In the genomic region with DNA sequence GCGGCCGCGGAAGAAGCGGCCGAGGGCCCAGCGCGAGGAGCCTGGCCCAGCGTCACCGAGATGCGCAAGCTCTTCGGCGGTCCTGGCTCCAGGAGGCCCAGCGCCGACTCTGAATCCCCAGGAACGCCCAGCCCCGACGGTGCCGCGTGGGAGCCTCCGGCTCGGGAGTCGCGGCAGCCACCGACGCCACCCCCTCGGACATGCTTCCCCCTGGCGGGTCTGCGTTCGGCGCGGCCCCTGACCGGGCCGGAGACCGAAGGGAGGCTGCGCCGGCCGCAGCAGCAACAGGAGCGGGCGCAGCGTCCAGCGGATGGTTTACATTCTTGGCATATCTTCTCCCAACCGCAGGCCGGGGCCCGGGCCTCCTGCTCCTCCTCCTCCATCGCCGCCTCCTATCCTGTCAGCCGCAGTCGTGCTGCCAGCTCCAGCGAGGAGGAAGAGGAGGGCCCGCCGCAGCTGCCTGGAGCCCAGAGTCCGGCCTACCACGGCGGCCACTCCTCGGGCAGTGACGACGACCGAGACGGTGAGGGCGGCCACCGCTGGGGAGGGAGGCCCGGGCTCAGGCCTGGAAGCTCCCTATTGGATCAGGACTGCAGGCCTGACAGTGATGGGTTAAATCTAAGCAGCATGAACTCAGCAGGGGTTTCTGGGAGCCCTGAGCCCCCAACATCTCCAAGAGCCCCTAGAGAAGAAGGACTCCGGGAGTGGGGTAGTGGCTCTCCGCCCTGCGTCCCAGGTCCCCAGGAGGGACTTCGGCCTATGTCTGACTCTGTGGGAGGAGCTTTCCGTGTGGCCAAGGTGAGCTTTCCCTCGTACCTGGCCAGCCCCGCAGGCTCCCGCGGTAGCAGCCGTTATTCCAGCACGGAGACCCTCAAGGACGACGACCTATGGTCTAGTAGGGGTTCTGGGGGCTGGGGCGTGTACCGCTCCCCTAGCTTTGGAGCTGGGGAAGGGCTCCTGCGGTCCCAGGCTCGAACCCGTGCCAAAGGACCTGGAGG, we compare ENCODE assay signal across 1 cellular context.
A peak's percentile ranks its signal among the peaks of the same experiment; 100 is the strongest.
TF ChIP-seq lines count a peak whose summit lies in the region.

No MANE protein-coding gene starts in this region.

TF ChIP-seq in HepG2, 621 proteins besides CTCF, POLR2A, EP300 and RAD21 (continued from another document and continues in another):
- TF ChIP-seq, protein P1, sequence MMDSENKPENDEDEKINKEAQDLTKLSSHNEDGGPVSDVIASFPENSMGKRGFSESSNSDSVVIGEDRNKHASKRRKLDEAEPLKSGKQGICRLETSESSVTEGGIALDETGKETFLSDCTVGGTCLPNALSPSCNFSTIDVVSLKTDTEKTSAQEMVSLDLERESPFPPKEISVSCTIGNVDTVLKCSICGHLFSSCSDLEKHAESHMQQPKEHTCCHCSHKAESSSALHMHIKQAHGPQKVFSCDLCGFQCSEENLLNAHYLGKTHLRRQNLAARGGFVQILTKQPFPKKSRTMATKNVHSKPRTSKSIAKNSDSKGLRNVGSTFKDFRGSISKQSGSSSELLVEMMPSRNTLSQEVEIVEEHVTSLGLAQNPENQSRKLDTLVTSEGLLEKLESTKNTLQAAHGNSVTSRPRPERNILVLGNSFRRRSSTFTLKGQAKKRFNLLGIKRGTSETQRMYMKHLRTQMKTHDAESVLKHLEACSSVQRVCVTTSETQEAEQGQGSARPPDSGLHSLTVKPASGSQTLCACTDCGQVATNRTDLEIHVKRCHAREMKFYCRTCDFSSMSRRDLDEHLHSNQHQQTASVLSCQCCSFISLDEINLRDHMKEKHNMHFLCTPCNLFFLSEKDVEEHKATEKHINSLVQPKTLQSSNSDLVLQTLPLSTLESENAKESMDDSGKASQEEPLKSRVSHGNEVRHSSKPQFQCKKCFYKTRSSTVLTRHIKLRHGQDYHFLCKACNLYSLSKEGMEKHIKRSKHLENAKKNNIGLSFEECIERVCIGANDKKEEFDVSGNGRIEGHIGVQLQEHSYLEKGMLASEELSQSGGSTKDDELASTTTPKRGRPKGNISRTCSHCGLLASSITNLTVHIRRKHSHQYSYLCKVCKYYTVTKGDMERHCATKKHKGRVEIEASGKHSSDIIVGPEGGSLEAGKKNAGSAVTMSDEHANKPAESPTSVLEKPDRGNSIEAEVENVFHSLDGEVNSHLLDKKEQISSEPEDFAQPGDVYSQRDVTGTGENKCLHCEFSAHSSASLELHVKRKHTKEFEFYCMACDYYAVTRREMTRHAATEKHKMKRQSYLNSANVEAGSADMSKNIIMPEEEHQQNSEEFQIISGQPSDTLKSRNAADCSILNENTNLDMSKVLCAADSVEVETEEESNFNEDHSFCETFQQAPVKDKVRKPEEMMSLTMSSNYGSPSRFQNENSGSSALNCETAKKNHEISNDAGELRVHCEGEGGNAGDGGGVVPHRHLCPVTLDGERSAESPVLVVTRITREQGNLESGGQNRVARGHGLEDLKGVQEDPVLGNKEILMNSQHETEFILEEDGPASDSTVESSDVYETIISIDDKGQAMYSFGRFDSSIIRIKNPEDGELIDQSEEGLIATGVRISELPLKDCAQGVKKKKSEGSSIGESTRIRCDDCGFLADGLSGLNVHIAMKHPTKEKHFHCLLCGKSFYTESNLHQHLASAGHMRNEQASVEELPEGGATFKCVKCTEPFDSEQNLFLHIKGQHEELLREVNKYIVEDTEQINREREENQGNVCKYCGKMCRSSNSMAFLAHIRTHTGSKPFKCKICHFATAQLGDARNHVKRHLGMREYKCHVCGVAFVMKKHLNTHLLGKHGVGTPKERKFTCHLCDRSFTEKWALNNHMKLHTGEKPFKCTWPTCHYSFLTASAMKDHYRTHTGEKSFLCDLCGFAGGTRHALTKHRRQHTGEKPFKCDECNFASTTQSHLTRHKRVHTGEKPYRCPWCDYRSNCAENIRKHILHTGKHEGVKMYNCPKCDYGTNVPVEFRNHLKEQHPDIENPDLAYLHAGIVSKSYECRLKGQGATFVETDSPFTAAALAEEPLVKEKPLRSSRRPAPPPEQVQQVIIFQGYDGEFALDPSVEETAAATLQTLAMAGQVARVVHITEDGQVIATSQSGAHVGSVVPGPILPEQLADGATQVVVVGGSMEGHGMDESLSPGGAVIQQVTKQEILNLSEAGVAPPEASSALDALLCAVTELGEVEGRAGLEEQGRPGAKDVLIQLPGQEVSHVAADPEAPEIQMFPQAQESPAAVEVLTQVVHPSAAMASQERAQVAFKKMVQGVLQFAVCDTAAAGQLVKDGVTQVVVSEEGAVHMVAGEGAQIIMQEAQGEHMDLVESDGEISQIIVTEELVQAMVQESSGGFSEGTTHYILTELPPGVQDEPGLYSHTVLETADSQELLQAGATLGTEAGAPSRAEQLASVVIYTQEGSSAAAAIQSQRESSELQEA (CRISPR knock-in tag; IDR thresholded peaks at IDR 0.05; ENCODE audit: not compliant biosample characterization), result peak; percentile 43
- peak; percentile 83 for TF ChIP-seq HNRNPL (IDR thresholded peaks at IDR 0.05; ENCODE audit: low read depth, low read length)
- TF ChIP-seq ZNF569 (CRISPR knock-in tag; IDR thresholded peaks at IDR 0.05; ENCODE audit: borderline replicate concordance), result no peak
- peak; percentile 94; the same call in 1 of the 2 replicates for TF ChIP-seq MZF1 (CRISPR knock-in tag; IDR thresholded peaks at IDR 0.05; ENCODE audit: borderline replicate concordance)
- TF ChIP-seq, protein P2, sequence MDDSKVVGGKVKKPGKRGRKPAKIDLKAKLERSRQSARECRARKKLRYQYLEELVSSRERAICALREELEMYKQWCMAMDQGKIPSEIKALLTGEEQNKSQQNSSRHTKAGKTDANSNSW (CRISPR knock-in tag; IDR thresholded peaks at IDR 0.05; ENCODE audit: borderline replicate concordance), result no peak
- TF ChIP-seq PPARG (CRISPR knock-in tag; conservative IDR thresholded peaks at IDR 0.05), result 0 out of 2 replicates have a peak, but pooled peaks have one; percentile 43
- no peak for TF ChIP-seq RBM22 (optimal IDR thresholded peaks at IDR 0.05; ENCODE audit: low read length)
- peak; percentile 80 for TF ChIP-seq MEF2D (CRISPR knock-in tag; IDR thresholded peaks at IDR 0.05)
- TF ChIP-seq, protein P3, sequence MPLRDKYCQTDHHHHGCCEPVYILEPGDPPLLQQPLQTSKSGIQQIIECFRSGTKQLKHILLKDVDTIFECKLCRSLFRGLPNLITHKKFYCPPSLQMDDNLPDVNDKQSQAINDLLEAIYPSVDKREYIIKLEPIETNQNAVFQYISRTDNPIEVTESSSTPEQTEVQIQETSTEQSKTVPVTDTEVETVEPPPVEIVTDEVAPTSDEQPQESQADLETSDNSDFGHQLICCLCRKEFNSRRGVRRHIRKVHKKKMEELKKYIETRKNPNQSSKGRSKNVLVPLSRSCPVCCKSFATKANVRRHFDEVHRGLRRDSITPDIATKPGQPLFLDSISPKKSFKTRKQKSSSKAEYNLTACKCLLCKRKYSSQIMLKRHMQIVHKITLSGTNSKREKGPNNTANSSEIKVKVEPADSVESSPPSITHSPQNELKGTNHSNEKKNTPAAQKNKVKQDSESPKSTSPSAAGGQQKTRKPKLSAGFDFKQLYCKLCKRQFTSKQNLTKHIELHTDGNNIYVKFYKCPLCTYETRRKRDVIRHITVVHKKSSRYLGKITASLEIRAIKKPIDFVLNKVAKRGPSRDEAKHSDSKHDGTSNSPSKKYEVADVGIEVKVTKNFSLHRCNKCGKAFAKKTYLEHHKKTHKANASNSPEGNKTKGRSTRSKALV (CRISPR knock-in tag; IDR thresholded peaks at IDR 0.05), result peak; percentile 87
- no peak for TF ChIP-seq ZNF432 (CRISPR knock-in tag; IDR thresholded peaks at IDR 0.05; ENCODE audit: borderline replicate concordance)
- TF ChIP-seq ZNF557 (CRISPR knock-in tag; IDR thresholded peaks at IDR 0.05), result no peak
- TF ChIP-seq, protein P4, sequence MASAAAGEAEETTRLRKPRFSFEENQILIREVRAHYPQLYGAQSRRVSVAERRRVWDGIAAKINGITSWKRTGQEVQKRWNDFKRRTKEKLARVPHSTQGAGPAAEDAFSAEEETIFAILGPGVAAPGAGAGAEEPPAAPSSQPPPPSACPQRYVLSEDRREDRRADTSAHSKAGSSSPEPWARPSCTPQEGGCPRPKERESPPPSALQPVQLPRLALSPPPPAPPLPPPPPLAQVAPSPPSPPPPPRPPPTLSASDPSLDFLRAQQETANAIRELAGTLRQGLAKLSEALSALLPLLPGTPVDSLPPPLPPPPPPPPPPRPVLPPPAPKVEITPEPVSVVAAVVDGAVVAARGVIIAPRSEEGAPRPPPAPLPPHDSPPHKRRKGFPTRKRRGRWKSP (CRISPR knock-in tag; IDR thresholded peaks at IDR 0.05), result peak; percentile 92
- TF ChIP-seq, protein P5, sequence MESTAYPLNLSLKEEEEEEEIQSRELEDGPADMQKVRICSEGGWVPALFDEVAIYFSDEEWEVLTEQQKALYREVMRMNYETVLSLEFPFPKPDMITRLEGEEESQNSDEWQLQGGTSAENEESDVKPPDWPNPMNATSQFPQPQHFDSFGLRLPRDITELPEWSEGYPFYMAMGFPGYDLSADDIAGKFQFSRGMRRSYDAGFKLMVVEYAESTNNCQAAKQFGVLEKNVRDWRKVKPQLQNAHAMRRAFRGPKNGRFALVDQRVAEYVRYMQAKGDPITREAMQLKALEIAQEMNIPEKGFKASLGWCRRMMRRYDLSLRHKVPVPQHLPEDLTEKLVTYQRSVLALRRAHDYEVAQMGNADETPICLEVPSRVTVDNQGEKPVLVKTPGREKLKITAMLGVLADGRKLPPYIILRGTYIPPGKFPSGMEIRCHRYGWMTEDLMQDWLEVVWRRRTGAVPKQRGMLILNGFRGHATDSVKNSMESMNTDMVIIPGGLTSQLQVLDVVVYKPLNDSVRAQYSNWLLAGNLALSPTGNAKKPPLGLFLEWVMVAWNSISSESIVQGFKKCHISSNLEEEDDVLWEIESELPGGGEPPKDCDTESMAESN (CRISPR knock-in tag; conservative IDR thresholded peaks at IDR 0.05), result peak; percentile 38; the same call in 1 of the 2 replicates
- TF ChIP-seq, protein P6, sequence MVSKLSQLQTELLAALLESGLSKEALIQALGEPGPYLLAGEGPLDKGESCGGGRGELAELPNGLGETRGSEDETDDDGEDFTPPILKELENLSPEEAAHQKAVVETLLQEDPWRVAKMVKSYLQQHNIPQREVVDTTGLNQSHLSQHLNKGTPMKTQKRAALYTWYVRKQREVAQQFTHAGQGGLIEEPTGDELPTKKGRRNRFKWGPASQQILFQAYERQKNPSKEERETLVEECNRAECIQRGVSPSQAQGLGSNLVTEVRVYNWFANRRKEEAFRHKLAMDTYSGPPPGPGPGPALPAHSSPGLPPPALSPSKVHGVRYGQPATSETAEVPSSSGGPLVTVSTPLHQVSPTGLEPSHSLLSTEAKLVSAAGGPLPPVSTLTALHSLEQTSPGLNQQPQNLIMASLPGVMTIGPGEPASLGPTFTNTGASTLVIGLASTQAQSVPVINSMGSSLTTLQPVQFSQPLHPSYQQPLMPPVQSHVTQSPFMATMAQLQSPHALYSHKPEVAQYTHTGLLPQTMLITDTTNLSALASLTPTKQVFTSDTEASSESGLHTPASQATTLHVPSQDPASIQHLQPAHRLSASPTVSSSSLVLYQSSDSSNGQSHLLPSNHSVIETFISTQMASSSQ (IDR thresholded peaks at IDR 0.05; ENCODE audit: low read depth), result no peak
- TF ChIP-seq, protein P6 (CRISPR knock-in tag; IDR thresholded peaks at IDR 0.05; ENCODE audit: borderline replicate concordance), result 0 out of 2 replicates have a peak, but pooled peaks have one; percentile 36
- TF ChIP-seq ZNF841 (CRISPR knock-in tag; IDR thresholded peaks at IDR 0.05; ENCODE audit: borderline replicate concordance), result no peak; the same call in 1 of the 2 replicates
- no peak for TF ChIP-seq ZNF615 (CRISPR knock-in tag; IDR thresholded peaks at IDR 0.05; ENCODE audit: borderline replicate concordance)
- TF ChIP-seq, protein P7, sequence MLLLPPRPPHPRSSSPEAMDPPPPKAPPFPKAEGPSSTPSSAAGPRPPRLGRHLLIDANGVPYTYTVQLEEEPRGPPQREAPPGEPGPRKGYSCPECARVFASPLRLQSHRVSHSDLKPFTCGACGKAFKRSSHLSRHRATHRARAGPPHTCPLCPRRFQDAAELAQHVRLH (CRISPR knock-in tag; IDR thresholded peaks at IDR 0.05; ENCODE audit: borderline replicate concordance, low read depth), result peak; percentile 79; the same call in 1 of the 2 replicates
- TF ChIP-seq, protein P8, sequence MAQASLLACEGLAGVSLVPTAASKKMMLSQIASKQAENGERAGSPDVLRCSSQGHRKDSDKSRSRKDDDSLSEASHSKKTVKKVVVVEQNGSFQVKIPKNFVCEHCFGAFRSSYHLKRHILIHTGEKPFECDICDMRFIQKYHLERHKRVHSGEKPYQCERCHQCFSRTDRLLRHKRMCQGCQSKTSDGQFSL (CRISPR knock-in tag; IDR thresholded peaks at IDR 0.05), result no peak
- no peak for TF ChIP-seq ZNF83 (CRISPR knock-in tag; IDR thresholded peaks at IDR 0.05; ENCODE audit: borderline replicate concordance)
- TF ChIP-seq ZNF292 (CRISPR knock-in tag; IDR thresholded peaks at IDR 0.05; ENCODE audit: borderline replicate concordance, low read depth), result peak; percentile 90
- peak; percentile 48; the same call in 1 of the 2 replicates for TF ChIP-seq ZNF430 (CRISPR knock-in tag; IDR thresholded peaks at IDR 0.05)
- TF ChIP-seq, protein P9, sequence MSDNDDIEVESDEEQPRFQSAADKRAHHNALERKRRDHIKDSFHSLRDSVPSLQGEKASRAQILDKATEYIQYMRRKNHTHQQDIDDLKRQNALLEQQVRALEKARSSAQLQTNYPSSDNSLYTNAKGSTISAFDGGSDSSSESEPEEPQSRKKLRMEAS (IDR thresholded peaks at IDR 0.05), result peak; percentile 76
- peak; percentile 71 for TF ChIP-seq ATF7-NPFF (CRISPR knock-in tag; IDR thresholded peaks at IDR 0.05; ENCODE audit: low read depth)
- TF ChIP-seq NR2F6 (IDR thresholded peaks at IDR 0.05), result no peak
- TF ChIP-seq NR2F6 (CRISPR knock-in tag; IDR thresholded peaks at IDR 0.05), result peak; percentile 36; the same call in 1 of the 2 replicates
- TF ChIP-seq MAZ (IDR thresholded peaks at IDR 0.05; ENCODE audit: borderline replicate concordance, low read depth, low read length), result peak; percentile 43; the same call in 1 of the 2 replicates
- TF ChIP-seq MAZ (CRISPR knock-in tag; IDR thresholded peaks at IDR 0.05; ENCODE audit: low read depth), result peak; percentile 39; the same call in 1 of the 2 replicates
- no peak for TF ChIP-seq ZNF121 (CRISPR knock-in tag; IDR thresholded peaks at IDR 0.05)
- TF ChIP-seq ZNF709 (CRISPR knock-in tag; IDR thresholded peaks at IDR 0.05), result peak; percentile 69
- peak; percentile 57; the same call in 1 of the 2 replicates for TF ChIP-seq SALL2 (CRISPR knock-in tag; IDR thresholded peaks at IDR 0.05)
- TF ChIP-seq, protein P10, sequence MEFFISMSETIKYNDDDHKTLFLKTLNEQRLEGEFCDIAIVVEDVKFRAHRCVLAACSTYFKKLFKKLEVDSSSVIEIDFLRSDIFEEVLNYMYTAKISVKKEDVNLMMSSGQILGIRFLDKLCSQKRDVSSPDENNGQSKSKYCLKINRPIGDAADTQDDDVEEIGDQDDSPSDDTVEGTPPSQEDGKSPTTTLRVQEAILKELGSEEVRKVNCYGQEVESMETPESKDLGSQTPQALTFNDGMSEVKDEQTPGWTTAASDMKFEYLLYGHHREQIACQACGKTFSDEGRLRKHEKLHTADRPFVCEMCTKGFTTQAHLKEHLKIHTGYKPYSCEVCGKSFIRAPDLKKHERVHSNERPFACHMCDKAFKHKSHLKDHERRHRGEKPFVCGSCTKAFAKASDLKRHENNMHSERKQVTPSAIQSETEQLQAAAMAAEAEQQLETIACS (CRISPR knock-in tag; IDR thresholded peaks at IDR 0.05), result peak; percentile 60; the same call in 1 of the 2 replicates
